Comparison of ENCODE assay signal across 10 cellular contexts in genomic region chr3:37753428-37753827, GRCh38.
DNase-seq lines count a peak whose midpoint lies in the region; ATAC-seq and TF ChIP-seq lines count a peak whose summit lies in the region.
"Had no signal": no experiment of that assay in that cellular context is flagged by ENCODE, and none has a peak within 500 bp of the region (broad histone marks: within the 10 kb centered on the region; RNA-seq: fewer than 3 reads in every experiment).

No MANE protein-coding gene starts in this region.

- intact Hi-C loops in activated CD4-positive, alpha-beta T cell treated with anti-CD3 and anti-CD28 coated beads for 36 hours (cut with DNase I, micrococcal nuclease), result no loop called here

- no peaks in the 10 kb centered on the region for H3K4me1 Mint-ChIP-seq in activated CD4-positive, alpha-beta T cell treated with anti-CD3 and anti-CD28 coated beads for 36 hours
- H3K4me1 Mint-ChIP-seq in stimulated activated naive B cell treated with anti-CD40 and anti-IgM and Interleukin-4, amounts not matched to agents 10 μg/mL and 1 μg/mL and 100 μg/mL, for 72 hours, result no peaks in the 10 kb centered on the region
- H3K4me1 Mint-ChIP-seq in effector memory CD8-positive, alpha-beta T cell (ENCODE audit: low read depth in 2 of 2), result no peaks in the 10 kb centered on the region

- no peak for DNase-seq in activated CD4-positive, alpha-beta T cell treated with anti-CD3 and anti-CD28 coated beads for 36 hours
- DNase-seq in activated CD4-positive, alpha-beta T cell treated with anti-CD3 and anti-CD28 coated beads, Interleukin-2, amount 50 U/mL, for 4 hours, result no peak
- DNase-seq in NCI-H345 treated with DMSO at 0.1 percent for 48 hours (lab: John Stamatoyannopoulos, UW; ENCODE audit: unreplicated experiment), result peak; percentile 85
- DNase-seq in stimulated activated naive B cell treated with anti-CD40 and anti-IgM and Interleukin-4, amounts not matched to agents 10 μg/mL and 1 μg/mL and 100 μg/mL, for 72 hours, result no peak
- no peak for DNase-seq in effector memory CD8-positive, alpha-beta T cell
- no peak for DNase-seq in GM20000 (ENCODE audit: low spot score)
- no peak for DNase-seq in foreskin melanocyte
- DNase-seq: NCI-H526 treated with DMSO at 0.1 percent for 48 hours had no signal

- no peak overlapping the region for H3K27ac Mint-ChIP-seq in activated CD4-positive, alpha-beta T cell treated with anti-CD3 and anti-CD28 coated beads for 36 hours
- H3K27ac Mint-ChIP-seq in stimulated activated naive B cell treated with anti-CD40 and anti-IgM and Interleukin-4, amounts not matched to agents 10 μg/mL and 1 μg/mL and 100 μg/mL, for 72 hours, result no peak overlapping the region
- no peak overlapping the region for H3K27ac Mint-ChIP-seq in effector memory CD8-positive, alpha-beta T cell
- H3K27ac Mint-ChIP-seq: T-helper 1 cell treated with Interleukin-12 subunit alpha and Interleukin-12 subunit beta and Interleukin-4 antibody, amounts not matched to agents 30 μg/mL and 1 μg/mL, for 36 hours had no signal

- H3K27me3 Mint-ChIP-seq in activated CD4-positive, alpha-beta T cell treated with anti-CD3 and anti-CD28 coated beads for 36 hours, result peaks cover 13% of the 10 kb centered on the region
- H3K27me3 Mint-ChIP-seq in stimulated activated naive B cell treated with anti-CD40 and anti-IgM and Interleukin-4, amounts not matched to agents 10 μg/mL and 1 μg/mL and 100 μg/mL, for 72 hours, result peaks cover 0 to 14% of the 10 kb centered on the region in 2 donors
- peaks cover 55 to 58% of the 10 kb centered on the region in 2 donors for H3K27me3 Mint-ChIP-seq in effector memory CD8-positive, alpha-beta T cell

- CTCF ChIA-PET in activated CD4-positive, alpha-beta T cell treated with anti-CD3 and anti-CD28 coated beads for 36 hours (lab: Charles Lee), result interaction anchor here (1.2 kb wide), 1 partner anchor 10 kb away, joined by 3 read pairs; no protein-coding TSS in a partner anchor

- peak; percentile 81 for ATAC-seq in activated CD4-positive, alpha-beta T cell treated with anti-CD3 and anti-CD28 coated beads for 36 hours
- ATAC-seq in HG03095 (IDR thresholded peaks at IDR 0.05; ENCODE audit: unreplicated experiment), result peak; percentile 59
- ATAC-seq in stimulated activated naive B cell treated with anti-CD40 and anti-IgM and Interleukin-4, amounts not matched to agents 10 μg/mL and 1 μg/mL and 100 μg/mL, for 72 hours (replicated peaks), result peak; percentile 46 to 64
- ATAC-seq in effector memory CD8-positive, alpha-beta T cell (replicated peaks), result no peak

- H3K9me3 Mint-ChIP-seq in activated CD4-positive, alpha-beta T cell treated with anti-CD3 and anti-CD28 coated beads for 36 hours (ENCODE audit: low read depth), result no peaks in the 10 kb centered on the region
- peaks cover 0 to 3% of the 10 kb centered on the region in 2 donors for H3K9me3 Mint-ChIP-seq in stimulated activated naive B cell treated with anti-CD40 and anti-IgM and Interleukin-4, amounts not matched to agents 10 μg/mL and 1 μg/mL and 100 μg/mL, for 72 hours
- H3K9me3 Mint-ChIP-seq in effector memory CD8-positive, alpha-beta T cell, result no peaks in the 10 kb centered on the region
- H3K9me3 Mint-ChIP-seq: T-helper 1 cell treated with Interleukin-12 subunit alpha and Interleukin-12 subunit beta and Interleukin-4 antibody, amounts not matched to agents 30 μg/mL and 1 μg/mL, for 36 hours had no signal

- no peak overlapping the region for H3K4me3 Mint-ChIP-seq in activated CD4-positive, alpha-beta T cell treated with anti-CD3 and anti-CD28 coated beads for 36 hours
- no peak overlapping the region for H3K4me3 Mint-ChIP-seq in stimulated activated naive B cell treated with anti-CD40 and anti-IgM and Interleukin-4, amounts not matched to agents 10 μg/mL and 1 μg/mL and 100 μg/mL, for 72 hours
- H3K4me3 Mint-ChIP-seq in effector memory CD8-positive, alpha-beta T cell, result no peak overlapping the region
- H3K4me3 Mint-ChIP-seq: T-helper 1 cell treated with Interleukin-12 subunit alpha and Interleukin-12 subunit beta and Interleukin-4 antibody, amounts not matched to agents 30 μg/mL and 1 μg/mL, for 36 hours had no signal

- POLR2A ChIA-PET in activated CD4-positive, alpha-beta T cell treated with anti-CD3 and anti-CD28 coated beads for 36 hours (lab: Charles Lee), result no interaction called here

- no peaks in the 10 kb centered on the region for H3K36me3 Mint-ChIP-seq in activated CD4-positive, alpha-beta T cell treated with anti-CD3 and anti-CD28 coated beads for 36 hours (ENCODE audit: low read depth)
- no peaks in the 10 kb centered on the region for H3K36me3 Mint-ChIP-seq in stimulated activated naive B cell treated with anti-CD40 and anti-IgM and Interleukin-4, amounts not matched to agents 10 μg/mL and 1 μg/mL and 100 μg/mL, for 72 hours
- no peaks in the 10 kb centered on the region for H3K36me3 Mint-ChIP-seq in effector memory CD8-positive, alpha-beta T cell (ENCODE audit: insufficient read depth)

- TF ChIP-seq CTCF in GM20000 (IDR thresholded peaks at IDR 0.05; ENCODE audit: extremely low read depth, missing control alignments), result no peak
